In genomic region chr12:122732611-122733010, GRCh38 we compare ENCODE assay signal across 2 cellular contexts.
A peak's percentile ranks its signal among the peaks of the same experiment; 100 is the strongest.
TF ChIP-seq lines count a peak whose summit lies in the region.

No MANE protein-coding gene starts in this region.

TF ChIP-seq in A549, 52 proteins besides CTCF, POLR2A, EP300 and RAD21:
- TF ChIP-seq HDAC2 (IDR thresholded peaks at IDR 0.05) (no peak), ZFP36 (IDR thresholded peaks at IDR 0.05; ENCODE audit: borderline replicate concordance, partially characterized antibody) (peak; percentile 44)

TF ChIP-seq in WTC11, 78 proteins besides CTCF, POLR2A, EP300 and RAD21:
- TF ChIP-seq TEAD4 (CRISPR knock-in tag; IDR thresholded peaks at IDR 0.05) (no peak), GABPB1 (CRISPR knock-in tag; IDR thresholded peaks at IDR 0.05) (no peak), ZNF423 (CRISPR knock-in tag; IDR thresholded peaks at IDR 0.05) (no peak), GRHL2 (CRISPR knock-in tag; IDR thresholded peaks at IDR 0.05; ENCODE audit: insufficient replicate concordance, severe bottlenecking) (no peak), ZNF281 (CRISPR knock-in tag; IDR thresholded peaks at IDR 0.05) (no peak), ZBTB21 (CRISPR knock-in tag; IDR thresholded peaks at IDR 0.05; ENCODE audit: borderline replicate concordance) (no peak), RORB (CRISPR knock-in tag; IDR thresholded peaks at IDR 0.05) (no peak), ATF6 (CRISPR knock-in tag; IDR thresholded peaks at IDR 0.05) (no peak), ELF4 (CRISPR knock-in tag; IDR thresholded peaks at IDR 0.05; ENCODE audit: low read depth) (no peak), SMAD3 (CRISPR knock-in tag; IDR thresholded peaks at IDR 0.05; ENCODE audit: borderline replicate concordance) (no peak), NFE2L1 (CRISPR knock-in tag; IDR thresholded peaks at IDR 0.05) (no peak), SP1 (CRISPR knock-in tag; conservative IDR thresholded peaks at IDR 0.05) (no peak), ZNF425 (CRISPR knock-in tag; conservative IDR thresholded peaks at IDR 0.05) (no peak)
